Comparison of ENCODE assay signal across 26 cellular contexts in the genomic region with DNA sequence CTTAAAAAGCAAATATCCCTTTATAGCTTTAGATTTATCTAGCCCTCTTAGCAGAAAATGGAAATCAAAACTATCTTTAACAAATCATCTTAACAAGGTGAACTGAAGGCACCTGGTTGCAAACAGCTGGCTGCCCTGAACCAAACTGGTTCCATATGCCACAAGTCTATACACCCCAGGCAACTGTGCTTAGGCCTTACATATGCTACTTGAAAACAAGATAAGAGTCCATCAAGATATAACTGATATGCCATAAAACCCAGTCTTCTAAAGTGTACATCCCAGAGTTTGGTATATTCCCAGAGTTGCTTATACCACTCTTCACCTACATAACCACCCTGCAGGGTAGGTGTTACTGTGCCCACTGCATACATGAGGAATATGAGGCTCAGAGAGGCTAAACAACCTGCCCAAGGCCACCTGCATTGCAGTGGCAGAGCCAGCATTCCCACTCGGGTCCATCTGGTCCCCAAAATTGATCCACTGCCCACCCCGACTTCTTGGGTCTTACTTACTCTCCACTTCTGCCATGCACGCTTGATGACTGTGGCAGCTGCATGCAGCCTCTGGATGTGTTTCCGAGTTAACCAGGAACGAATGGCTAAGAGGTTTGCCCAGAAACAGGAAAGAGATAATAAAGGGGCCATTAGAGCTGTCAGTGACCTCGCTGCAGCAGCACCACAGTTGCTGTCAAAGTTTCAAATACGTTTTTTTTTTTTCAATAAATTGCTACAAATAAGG. TPM values are rescaled to one million over a fixed set of nuclear protein-coding genes. Genes with fewer than 3 reads are reported as not detected.
DNase-seq lines count a peak whose midpoint lies in the region; ATAC-seq and TF ChIP-seq lines count a peak whose summit lies in the region.
"Had no signal": no experiment of that assay in that cellular context is flagged by ENCODE, and none has a peak within 500 bp of the region (broad histone marks: within the 10 kb centered on the region; RNA-seq: fewer than 3 reads in every experiment).

No MANE protein-coding gene starts in this region.

- H3K27ac ChIP-seq in neuronal stem cell (replicated peaks; ENCODE audit: low read length): peak overlapping the region; percentile 11
- H3K27ac ChIP-seq: BLaER1 treated with 17β-estradiol and CSF1 and Interleukin-3, amounts not matched to agents 10 nM and 100 nM; brain microvascular endothelial cell; colonic mucosa; gastroesophageal sphincter; testis; uterus had no signal

- no peak overlapping the region for H2AK5ac ChIP-seq in neuronal stem cell (ENCODE audit: low read depth, low read length)

- DNase-seq in activated naive CD8-positive, alpha-beta T cell treated with anti-CD3 and anti-CD28 coated beads for 36 hours: no peak
- DNase-seq in chondrocyte (ENCODE audit: low spot score) (peak; percentile 30), neuronal stem cell (ENCODE audit: low spot score) (no peak), A172 (ENCODE audit: low spot score) (no peak)
- DNase-seq: ACHN; activated CD4-positive, alpha-beta T cell treated with anti-CD3 and anti-CD28 coated beads, Interleukin-2, amount 50 U/mL, for 1 hour; brain microvascular endothelial cell; colonic mucosa; left ventricle myocardium superior; naive thymus-derived CD4-positive, alpha-beta T cell; NCI-H1092 treated with DMSO at 0.1 percent for 48 hours; NCI-H2029; retina; stimulated activated CD4-positive, alpha-beta T cell treated with anti-CD3 and anti-CD28 coated beads, Interleukin-2, amount 100 ng/mL, for 48 hours; T-helper 9 cell; testis; uterus had no signal

- no peak overlapping the region for H4K8ac ChIP-seq in neuronal stem cell (ENCODE audit: low read depth, low read length)

- no peaks in the 10 kb centered on the region for H3K27me3 ChIP-seq in neuronal stem cell (ENCODE audit: control insufficient read depth in 3 of 3, insufficient read depth in 3 of 3, low read depth in 1 of 3, low read length in 3 of 3)
- H3K27me3 ChIP-seq: BLaER1 treated with 17β-estradiol and CSF1 and Interleukin-3, amounts not matched to agents 10 nM and 100 nM; brain microvascular endothelial cell; colonic mucosa; gastroesophageal sphincter; testis; uterus had no signal

- no peak overlapping the region for H3K4me2 ChIP-seq in neuronal stem cell (ENCODE audit: insufficient read depth, low read length, poor library complexity, severe bottlenecking)
- H3K4me2 ChIP-seq: BLaER1 treated with 17β-estradiol and CSF1 and Interleukin-3, amounts not matched to agents 10 nM and 100 nM; GM23338 had no signal

- no peak overlapping the region for H3K4me3 ChIP-seq in neuronal stem cell (ENCODE audit: low read length in 2 of 2)
- H3K4me3 ChIP-seq: BLaER1 treated with 17β-estradiol and CSF1 and Interleukin-3, amounts not matched to agents 10 nM and 100 nM; colonic mucosa; gastroesophageal sphincter; GM23338; testis; uterus had no signal

- no peak overlapping the region for H4K91ac ChIP-seq in neuronal stem cell (ENCODE audit: low read depth, low read length, poor library complexity)

- ATAC-seq in GM18498 (IDR thresholded peaks at IDR 0.05; ENCODE audit: unreplicated experiment): no peak
- ATAC-seq: gastroesophageal sphincter; GM23338; naive thymus-derived CD4-positive, alpha-beta T cell; stimulated activated memory B cell treated with anti-CD40 and anti-IgM and Interleukin-4, amounts not matched to agents 10 μg/mL and 1 μg/mL and 100 μg/mL, for 72 hours; WTC11 had no signal

- no peaks in the 10 kb centered on the region for H3K4me1 Mint-ChIP-seq in activated naive CD8-positive, alpha-beta T cell (ENCODE audit: low read depth)
- peaks cover 11% of the 10 kb centered on the region for H3K4me1 Mint-ChIP-seq in activated naive CD8-positive, alpha-beta T cell treated with anti-CD3 and anti-CD28 coated beads for 36 hours
- H3K4me1 Mint-ChIP-seq in chondrocyte (ENCODE audit: low read depth): peaks cover 14% of the 10 kb centered on the region
- H3K4me1 Mint-ChIP-seq: GM23338; mesothelial cell of epicardium; stimulated activated memory B cell treated with anti-CD40 and anti-IgM and Interleukin-4, amounts not matched to agents 10 μg/mL and 1 μg/mL and 100 μg/mL, for 72 hours; WTC11 had no signal

- no peak overlapping the region for H3K23ac ChIP-seq in neuronal stem cell (ENCODE audit: low read depth, low read length, poor library complexity)

- H3K36me3 Mint-ChIP-seq in activated naive CD8-positive, alpha-beta T cell: peaks cover 6% of the 10 kb centered on the region
- H3K36me3 Mint-ChIP-seq in activated naive CD8-positive, alpha-beta T cell treated with anti-CD3 and anti-CD28 coated beads for 36 hours: peaks cover 33% of the 10 kb centered on the region
- H3K36me3 Mint-ChIP-seq in chondrocyte (ENCODE audit: low read depth): peaks cover 25% of the 10 kb centered on the region

- peaks cover 35 to 89% of the 10 kb centered on the region in 2 donors for H3K36me3 ChIP-seq in neuronal stem cell (replicated peaks in 1 of 2; ENCODE audit: control insufficient read depth in 2 of 2, insufficient read depth in 2 of 2, low read length in 2 of 2)
- H3K36me3 ChIP-seq: colonic mucosa, uterus had no signal

- no peaks in the 10 kb centered on the region for H3K79me1 ChIP-seq in neuronal stem cell (ENCODE audit: low read depth, low read length)

- H2BK120ac ChIP-seq in neuronal stem cell (ENCODE audit: low read depth, low read length): no peak overlapping the region

- H3K14ac ChIP-seq in neuronal stem cell (ENCODE audit: low read length): no peak overlapping the region

- H3K27ac Mint-ChIP-seq in activated naive CD8-positive, alpha-beta T cell: peak overlapping the region; percentile 34
- no peak overlapping the region for H3K27ac Mint-ChIP-seq in activated naive CD8-positive, alpha-beta T cell treated with anti-CD3 and anti-CD28 coated beads for 36 hours
- H3K27ac Mint-ChIP-seq in chondrocyte (ENCODE audit: unreplicated experiment): no peak overlapping the region
- H3K27ac Mint-ChIP-seq: GM23338; mesothelial cell of epicardium; stimulated activated memory B cell treated with anti-CD40 and anti-IgM and Interleukin-4, amounts not matched to agents 10 μg/mL and 1 μg/mL and 100 μg/mL, for 72 hours; WTC11 had no signal

- H3K9ac ChIP-seq in neuronal stem cell (ENCODE audit: low read depth, low read length, poor library complexity): no peak overlapping the region
- H3K9ac ChIP-seq: BLaER1 treated with 17β-estradiol and CSF1 and Interleukin-3, amounts not matched to agents 10 nM and 100 nM had no signal

- TF ChIP-seq CTCF in chondrocyte (IDR thresholded peaks at IDR 0.05): no peak

- no peaks in the 10 kb centered on the region for H3K27me3 Mint-ChIP-seq in activated naive CD8-positive, alpha-beta T cell
- no peaks in the 10 kb centered on the region for H3K27me3 Mint-ChIP-seq in activated naive CD8-positive, alpha-beta T cell treated with anti-CD3 and anti-CD28 coated beads for 36 hours
- H3K27me3 Mint-ChIP-seq in chondrocyte (ENCODE audit: low read depth): no peaks in the 10 kb centered on the region
- H3K27me3 Mint-ChIP-seq: naive thymus-derived CD4-positive, alpha-beta T cell; stimulated activated memory B cell treated with anti-CD40 and anti-IgM and Interleukin-4, amounts not matched to agents 10 μg/mL and 1 μg/mL and 100 μg/mL, for 72 hours had no signal

- H3K9me3 ChIP-seq in neuronal stem cell (replicated peaks in 1 of 2; ENCODE audit: control insufficient read depth in 2 of 2, insufficient read depth in 1 of 2, low read depth in 1 of 2, low read length in 2 of 2): no peaks in the 10 kb centered on the region
- H3K9me3 ChIP-seq: BLaER1 treated with 17β-estradiol and CSF1 and Interleukin-3, amounts not matched to agents 10 nM and 100 nM; Caco-2; colonic mucosa; gastroesophageal sphincter; testis; uterus had no signal

- no CpG with 5 or more reads among the region's 7 CpGs for WGBS in neuronal stem cell (ENCODE audit: extremely low coverage in 2 of 2, insufficient read length in 2 of 2, insufficient replicate concordance in 1 of 2), 2 donors

- H3K9me3 Mint-ChIP-seq in activated naive CD8-positive, alpha-beta T cell (ENCODE audit: low read depth): no peaks in the 10 kb centered on the region
- H3K9me3 Mint-ChIP-seq in activated naive CD8-positive, alpha-beta T cell treated with anti-CD3 and anti-CD28 coated beads for 36 hours: no peaks in the 10 kb centered on the region
- H3K9me3 Mint-ChIP-seq in chondrocyte (ENCODE audit: low read depth): no peaks in the 10 kb centered on the region
- H3K9me3 Mint-ChIP-seq: GM23338; mesothelial cell of epicardium; naive thymus-derived CD4-positive, alpha-beta T cell; stimulated activated memory B cell treated with anti-CD40 and anti-IgM and Interleukin-4, amounts not matched to agents 10 μg/mL and 1 μg/mL and 100 μg/mL, for 72 hours; WTC11 had no signal

- no peak overlapping the region for H2AFZ ChIP-seq in neuronal stem cell (ENCODE audit: low read length)
- H2AFZ ChIP-seq: GM23338 had no signal

- H3K4me1 ChIP-seq in neuronal stem cell (ENCODE audit: control insufficient read depth in 2 of 2, insufficient read depth in 1 of 2, low read depth in 1 of 2, low read length in 2 of 2): peaks cover 13 to 23% of the 10 kb centered on the region in 2 donors
- H3K4me1 ChIP-seq: BLaER1 treated with 17β-estradiol and CSF1 and Interleukin-3, amounts not matched to agents 10 nM and 100 nM; Caco-2; colonic mucosa; gastroesophageal sphincter; testis; uterus had no signal

- H3K18ac ChIP-seq in neuronal stem cell (ENCODE audit: low read length): no peak overlapping the region

- no peak overlapping the region for H2BK5ac ChIP-seq in neuronal stem cell (ENCODE audit: low read length)

- H2BK15ac ChIP-seq in neuronal stem cell (ENCODE audit: low read length): no peak overlapping the region

- no peak overlapping the region for H3K4ac ChIP-seq in neuronal stem cell (ENCODE audit: low read length)

- no peak overlapping the region for H2BK12ac ChIP-seq in neuronal stem cell (ENCODE audit: low read length)

- no peak overlapping the region for H3K4me3 Mint-ChIP-seq in activated naive CD8-positive, alpha-beta T cell
- no peak overlapping the region for H3K4me3 Mint-ChIP-seq in activated naive CD8-positive, alpha-beta T cell treated with anti-CD3 and anti-CD28 coated beads for 36 hours
- no peak overlapping the region for H3K4me3 Mint-ChIP-seq in chondrocyte (ENCODE audit: unreplicated experiment)
- H3K4me3 Mint-ChIP-seq: GM23338; mesothelial cell of epicardium; naive thymus-derived CD4-positive, alpha-beta T cell; stimulated activated memory B cell treated with anti-CD40 and anti-IgM and Interleukin-4, amounts not matched to agents 10 μg/mL and 1 μg/mL and 100 μg/mL, for 72 hours; WTC11 had no signal

RNA-seq across cellular contexts. Expression of a gene that starts 12.2 kb away (rescaled TPM):
- total RNA-seq in activated naive CD8-positive, alpha-beta T cell treated with anti-CD3 and anti-CD28 coated beads for 36 hours: 10 to 100 TPM; 52.4 to 59.7 TPM
- 24.7 to 25.9 TPM (median 25.2 TPM) in 3 replicates for total RNA-seq in chondrocyte
- 75.4 TPM for polyA plus RNA-seq in neuronal stem cell (2013, experiment 1 of 2)
- 77.6 TPM for polyA plus RNA-seq in neuronal stem cell (2013, experiment 2 of 2)
- 47.7 and 89.6 TPM in 2 replicates for total RNA-seq in A172 (2014; rRNA removed; shearing (Covaris generic))

RNA-seq across cellular contexts. Expression of a gene that starts 35.9 kb away (rescaled TPM):
- 100 to 1,000 TPM; 123 to 134 TPM for total RNA-seq in activated naive CD8-positive, alpha-beta T cell treated with anti-CD3 and anti-CD28 coated beads for 36 hours
- total RNA-seq in chondrocyte: 51.5 to 75.6 TPM (median 52.6 TPM) in 3 replicates
- 29.5 TPM for polyA plus RNA-seq in neuronal stem cell (2013, experiment 1 of 2)
- polyA plus RNA-seq in neuronal stem cell (2013, experiment 2 of 2): 30.0 TPM
- 64.8 and 67.8 TPM in 2 replicates for total RNA-seq in A172 (2014; rRNA removed; shearing (Covaris generic))

RNA-seq across cellular contexts. Expression of a gene that starts 36.1 kb away (rescaled TPM):
- 10 to 100 TPM; 32.5 to 34.6 TPM for total RNA-seq in activated naive CD8-positive, alpha-beta T cell treated with anti-CD3 and anti-CD28 coated beads for 36 hours
- total RNA-seq in chondrocyte: 10.5 to 15.4 TPM (median 11.0 TPM) in 3 replicates
- 4.2 TPM for polyA plus RNA-seq in neuronal stem cell (2013, experiment 1 of 2)
- polyA plus RNA-seq in neuronal stem cell (2013, experiment 2 of 2): 5.0 TPM
- total RNA-seq in A172 (2014; rRNA removed; shearing (Covaris generic)): 11.3 and 14.6 TPM in 2 replicates

RNA-seq across cellular contexts. Expression of a gene that starts 46.0 kb away (rescaled TPM):
- total RNA-seq in activated naive CD8-positive, alpha-beta T cell treated with anti-CD3 and anti-CD28 coated beads for 36 hours: 10 to 100 TPM; 72.8 to 74.6 TPM
- total RNA-seq in chondrocyte: 62.7 to 70.8 TPM (median 68.2 TPM) in 3 replicates
- polyA plus RNA-seq in neuronal stem cell (2013, experiment 1 of 2): 44.9 TPM
- 47.5 TPM for polyA plus RNA-seq in neuronal stem cell (2013, experiment 2 of 2)
- total RNA-seq in A172 (2014; rRNA removed; shearing (Covaris generic)): 56.4 and 83.3 TPM in 2 replicates
